19 cellular contexts compared by ENCODE assay signal in genomic region chr11:12276356-12276755, GRCh38.
A peak's percentile ranks its signal among the peaks of the same experiment; 100 is the strongest.
DNase-seq lines count a peak whose midpoint lies in the region; ATAC-seq, FAIRE-seq and TF ChIP-seq lines count a peak whose summit lies in the region.
"Had no signal": no experiment of that assay in that cellular context is flagged by ENCODE, and none has a peak within 500 bp of the region (broad histone marks: within the 10 kb centered on the region; RNA-seq: fewer than 3 reads in every experiment).

No MANE protein-coding gene starts in this region.

- H2AFZ ChIP-seq in osteoblast (ENCODE audit: low read length) = no peak overlapping the region

- DNase-seq in DMS53 (lab: John Stamatoyannopoulos, UW) = peak; percentile 96
- peak; percentile 23 for DNase-seq in NCI-H1436 treated with DMSO at 0.1 percent for 48 hours (lab: John Stamatoyannopoulos, UW)
- peak; percentile 90 for DNase-seq in NCI-H510A treated with DMSO at 0.1 percent for 48 hours (lab: John Stamatoyannopoulos, UW)
- DNase-seq in osteoblast (ENCODE audit: insufficient read length, low spot score, missing footprints) = peak; percentile 63
- no peak for DNase-seq in inferior parietal cortex (ENCODE audit: extremely low spot score)
- no peak for DNase-seq in H54 (ENCODE audit: insufficient read length, low spot score)
- DNase-seq: CD8-positive, alpha-beta T cell; dermis blood vessel endothelial cell; foreskin melanocyte; KG1; NCI-H1048; NCI-H524 treated with DMSO at 0.1 percent for 48 hours; stimulated activated naive CD8-positive, alpha-beta T cell treated with anti-CD3 and anti-CD28 coated beads, Interleukin-15, Interleukin-2, amounts not matched to agents 100 U/mL and 50 U/mL, for 24 hours had no signal

- H4K20me1 ChIP-seq in osteoblast (ENCODE audit: insufficient read depth, low read length) = no peaks in the 10 kb centered on the region

- no peak overlapping the region for H3K4me2 ChIP-seq in osteoblast (ENCODE audit: insufficient read depth, low read length)

- no peaks in the 10 kb centered on the region for H3K9me3 ChIP-seq in osteoblast (ENCODE audit: low read depth, low read length)
- H3K9me3 ChIP-seq: upper lobe of left lung had no signal

- no peak for TF ChIP-seq POLR2A in H54 (IDR thresholded peaks at IDR 0.05; ENCODE audit: low read depth, low read length)

- peaks cover 40% of the 10 kb centered on the region for H3K4me1 ChIP-seq in osteoblast (ENCODE audit: insufficient read depth, low read length)

- H3K27ac ChIP-seq in osteoblast (ENCODE audit: low read depth, low read length) = no peak overlapping the region
- H3K27ac ChIP-seq: epithelial cell of prostate, upper lobe of left lung had no signal

- no peaks in the 10 kb centered on the region for H3K36me3 ChIP-seq in osteoblast (ENCODE audit: insufficient read depth, low read length)
- H3K36me3 ChIP-seq: upper lobe of left lung had no signal

- H3K27me3 ChIP-seq in osteoblast (ENCODE audit: insufficient read depth, low read length) = no peaks in the 10 kb centered on the region
- H3K27me3 ChIP-seq: upper lobe of left lung had no signal

- TF ChIP-seq CTCF in osteoblast (IDR thresholded peaks at IDR 0.05; ENCODE audit: extremely low read depth, low read depth, low read length) = no peak

- no peak for FAIRE-seq in H54 (lab: Jason Lieb, UNC)

- ATAC-seq in GM21737 (IDR thresholded peaks at IDR 0.05; ENCODE audit: unreplicated experiment) (no peak), GM21390 (IDR thresholded peaks at IDR 0.05; ENCODE audit: unreplicated experiment) (no peak)
- ATAC-seq: CD8-positive, alpha-beta T cell; left colon; stimulated activated naive CD8-positive, alpha-beta T cell treated with anti-CD3 and anti-CD28 coated beads, Interleukin-15, Interleukin-2, amounts not matched to agents 100 U/mL and 50 U/mL, for 24 hours; WTC11 had no signal

- peaks cover 1% of the 10 kb centered on the region for H3K79me2 ChIP-seq in osteoblast (ENCODE audit: insufficient read depth, low read length)

- no peak overlapping the region for H3K4me3 ChIP-seq in osteoblast (ENCODE audit: insufficient read depth, low read length)
- H3K4me3 ChIP-seq: upper lobe of left lung had no signal

Comparison
In these comparisons a context has a peak if more than half of its experiments do, and no peak if none do; other contexts are left out.
1. DNase-seq: peak in DMS53 (single experiment), NCI-H1436 treated with DMSO at 0.1 percent for 48 hours (single experiment), NCI-H510A treated with DMSO at 0.1 percent for 48 hours (single experiment) and osteoblast (single experiment); none in inferior parietal cortex (single experiment) and H54 (single experiment).